ENCODE assay signal across 16 cellular contexts in the genomic region with DNA sequence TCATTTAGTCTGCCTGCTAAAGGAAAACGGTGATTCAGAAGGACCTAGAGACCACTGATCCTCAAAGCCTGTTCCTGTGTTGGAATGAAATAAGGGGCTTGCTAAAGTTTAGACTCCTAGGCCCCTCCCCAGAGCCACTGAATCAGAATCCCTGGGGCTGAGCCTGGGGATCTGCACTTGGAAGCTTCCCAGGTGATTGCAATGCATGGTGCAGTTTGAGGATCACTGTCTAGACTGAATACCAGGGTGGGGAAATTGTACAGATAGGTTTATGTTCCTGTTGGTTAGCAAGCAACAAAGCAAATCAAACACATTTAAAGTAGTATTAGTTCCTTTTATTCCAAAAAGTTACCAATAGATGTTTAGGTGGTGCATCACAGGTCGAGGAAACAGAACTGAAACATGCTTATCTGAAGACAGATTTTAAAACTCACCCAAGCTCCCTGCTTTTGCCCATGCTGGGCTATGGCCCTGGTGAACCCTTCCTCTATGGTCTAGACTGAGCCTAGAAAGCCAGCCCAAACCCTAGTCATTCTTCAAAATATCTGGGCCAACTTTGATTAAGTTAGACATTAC. TPM values are rescaled to one million over a fixed set of nuclear protein-coding genes. Genes with fewer than 3 reads are reported as not detected.
DNase-seq lines count a peak whose midpoint lies in the region; ATAC-seq, FAIRE-seq and TF ChIP-seq lines count a peak whose summit lies in the region.
"Had no signal": no experiment of that assay in that cellular context is flagged by ENCODE, and none has a peak within 500 bp of the region (broad histone marks: within the 10 kb centered on the region; RNA-seq: fewer than 3 reads in every experiment).

No MANE protein-coding gene starts in this region.

- H3K9me2 ChIP-seq in MM.1S (replicated peaks; ENCODE audit: insufficient read depth, low read length), result no peaks in the 10 kb centered on the region

- CTCF ChIA-PET in Caco-2 (lab: Charles Lee), result interaction anchor here (1.5 kb wide), 1 partner anchor 19 kb away, joined by 7 read pairs; no protein-coding TSS in a partner anchor

- no peaks in the 10 kb centered on the region for H3K27me3 ChIP-seq in BLaER1
- H3K27me3 ChIP-seq in Caco-2 (replicated peaks; ENCODE audit: control insufficient read depth, insufficient read depth, low read length), result no peaks in the 10 kb centered on the region
- no peaks in the 10 kb centered on the region for H3K27me3 ChIP-seq in astrocyte (ENCODE audit: insufficient read depth, low read length)
- H3K27me3 ChIP-seq in MM.1S (replicated peaks; ENCODE audit: insufficient read depth, low read length), result no peaks in the 10 kb centered on the region

- H3K27ac Mint-ChIP-seq in Caco-2 (ENCODE audit: unreplicated experiment) (peak overlapping the region; percentile 45), astrocyte (ENCODE audit: unreplicated experiment) (no peak overlapping the region), naive B cell (peak overlapping the region in 5 of 6 donors; percentile 80 to 94 (median 90))

- H3K4me1 Mint-ChIP-seq in Caco-2 (ENCODE audit: low read depth, unreplicated experiment), result peaks cover 55% of the 10 kb centered on the region
- H3K4me1 Mint-ChIP-seq in astrocyte (ENCODE audit: low read depth, unreplicated experiment), result peaks cover 41% of the 10 kb centered on the region
- H3K4me1 Mint-ChIP-seq in naive B cell, result peaks cover 49 to 58% (median 56%) of the 10 kb centered on the region in 3 donors

- H4K20me1 ChIP-seq in BLaER1, result no peaks in the 10 kb centered on the region
- peaks cover 73% of the 10 kb centered on the region for H4K20me1 ChIP-seq in astrocyte (ENCODE audit: insufficient read depth, low read length)
- no peaks in the 10 kb centered on the region for H4K20me1 ChIP-seq in MM.1S (ENCODE audit: insufficient read depth, low read length)

- H3K9me3 ChIP-seq in BLaER1, result peaks cover 12% of the 10 kb centered on the region; the same call in 1 of the 2 replicates
- no peaks in the 10 kb centered on the region for H3K9me3 ChIP-seq in Caco-2
- H3K9me3 ChIP-seq in astrocyte (ENCODE audit: insufficient read depth, low read depth, low read length), result no peaks in the 10 kb centered on the region
- H3K9me3 ChIP-seq in MM.1S (replicated peaks; ENCODE audit: insufficient read depth, low read length), result no peaks in the 10 kb centered on the region

- no TSS peak for BruUV-seq in Caco-2 (replicated peaks; lab: Mats Ljungman, UMichigan)

- H3K4me3 ChIP-seq in BLaER1, result no peak overlapping the region
- H3K4me3 ChIP-seq in Caco-2 (ENCODE audit: low read depth, low read length), result no peak overlapping the region
- no peak overlapping the region for H3K4me3 ChIP-seq in astrocyte (ENCODE audit: insufficient read depth, low read depth, low read length)
- no peak overlapping the region for H3K4me3 ChIP-seq in MM.1S (ENCODE audit: low read length)
- H3K4me3 ChIP-seq: PC-9 had no signal

- peaks cover 3% of the 10 kb centered on the region for H3K79me2 ChIP-seq in astrocyte (ENCODE audit: insufficient read depth, low read length)
- no peaks in the 10 kb centered on the region for H3K79me2 ChIP-seq in MM.1S (ENCODE audit: low read length)

- ATAC-seq in naive B cell (ENCODE audit: low read depth in 2 of 2) (peak; percentile 69 to 78), HG03095 (IDR thresholded peaks at IDR 0.05; ENCODE audit: unreplicated experiment) (no peak)

- no peak overlapping the region for H3K9ac ChIP-seq in BLaER1
- no peak overlapping the region for H3K9ac ChIP-seq in astrocyte (ENCODE audit: low read length)
- no peak overlapping the region for H3K9ac ChIP-seq in MM.1S (ENCODE audit: low read length)

- no peaks in the 10 kb centered on the region for H3F3A ChIP-seq in MM.1S (ENCODE audit: insufficient read depth, low read length)

- DNase-seq in Caco-2, result no peak
- DNase-seq in astrocyte (ENCODE audit: low read depth), result peak; percentile 40
- peak; percentile 61 for DNase-seq in naive B cell
- no peak for DNase-seq in MM.1S
- no peak for DNase-seq in NCI-H2081 treated with DMSO at 0.1 percent for 48 hours (lab: John Stamatoyannopoulos, UW)
- no peak for DNase-seq in A172 (ENCODE audit: low spot score)
- DNase-seq: C1 segment of cervical spinal cord; COR-L47; H7; NCI-H1436 treated with DMSO at 0.1 percent for 48 hours; NCI-H2107; NCI-H69; NK-92 treated with Interleukin-12 subunit alpha and Interleukin-12 subunit beta, amount 100 ng/mL, for 24 hours; PC-9 had no signal

- H3K4me2 ChIP-seq in BLaER1 (peak overlapping the region; percentile 93), astrocyte (ENCODE audit: low read length) (no peak overlapping the region), MM.1S (ENCODE audit: low read depth, low read length) (no peak overlapping the region)
- H3K4me2 ChIP-seq: PC-9 had no signal

- H3K36me3 Mint-ChIP-seq in Caco-2 (ENCODE audit: insufficient read depth, unreplicated experiment), result peaks cover 77% of the 10 kb centered on the region
- H3K36me3 Mint-ChIP-seq in astrocyte (ENCODE audit: low read depth, unreplicated experiment), result peaks cover 36% of the 10 kb centered on the region
- H3K36me3 Mint-ChIP-seq in naive B cell, result peaks cover 6 to 12% of the 10 kb centered on the region in 2 donors

- TF ChIP-seq CTCF in Caco-2 (IDR thresholded peaks at IDR 0.05; ENCODE audit: insufficient read depth in 1 of 2, low read depth in 1 of 2, low read length in 1 of 2, severe bottlenecking in 1 of 2, unreplicated experiment in 1 of 2), result no peak
- TF ChIP-seq CTCF in astrocyte (IDR thresholded peaks at IDR 0.05; ENCODE audit: insufficient read depth, low read depth, low read length), result no peak
- TF ChIP-seq CTCF in MM.1S (IDR thresholded peaks at IDR 0.05; ENCODE audit: low read length), result no peak

- intact Hi-C loops in Caco-2 (cut with micrococcal nuclease; ENCODE audit: unreplicated experiment), result no loop called here

- H3K27me3 Mint-ChIP-seq in Caco-2 (ENCODE audit: insufficient read depth, unreplicated experiment), result no peaks in the 10 kb centered on the region
- no peaks in the 10 kb centered on the region for H3K27me3 Mint-ChIP-seq in astrocyte (ENCODE audit: low read depth, unreplicated experiment)
- H3K27me3 Mint-ChIP-seq in naive B cell, result no peaks in the 10 kb centered on the region

- peaks cover 100% of the 10 kb centered on the region for H3K4me1 ChIP-seq in BLaER1
- peaks cover 54% of the 10 kb centered on the region for H3K4me1 ChIP-seq in Caco-2
- peaks cover 44% of the 10 kb centered on the region for H3K4me1 ChIP-seq in astrocyte (ENCODE audit: insufficient read depth, low read length)
- H3K4me1 ChIP-seq in MM.1S (ENCODE audit: low read length), result no peaks in the 10 kb centered on the region

- H2AFZ ChIP-seq in astrocyte (ENCODE audit: low read depth, low read length) (no peak overlapping the region), MM.1S (ENCODE audit: low read length) (no peak overlapping the region)
- H2AFZ ChIP-seq: PC-9 had no signal

- POLR2A ChIA-PET in Caco-2 (lab: Charles Lee), result no interaction called here

- H3K4me3 Mint-ChIP-seq in Caco-2 (ENCODE audit: unreplicated experiment) (no peak overlapping the region), astrocyte (ENCODE audit: unreplicated experiment) (peak overlapping the region; percentile 11), naive B cell (peak overlapping the region in 5 of 8 donors; percentile 13 to 79 (median 35))

- H3K9me3 Mint-ChIP-seq in Caco-2 (ENCODE audit: unreplicated experiment) (no peaks in the 10 kb centered on the region), astrocyte (ENCODE audit: unreplicated experiment) (no peaks in the 10 kb centered on the region), naive B cell (peaks cover 3 to 21% (median 9%) of the 10 kb centered on the region in 7 donors)

- FAIRE-seq in astrocyte (lab: Jason Lieb, UNC), result no peak

- peaks cover 8% of the 10 kb centered on the region; the same call in 1 of the 2 replicates for H3K36me3 ChIP-seq in BLaER1
- peaks cover under 1% of the 10 kb centered on the region; the same call in 1 of the 2 replicates for H3K36me3 ChIP-seq in Caco-2 (ENCODE audit: control insufficient read depth, insufficient read depth, low read length)
- H3K36me3 ChIP-seq in astrocyte (ENCODE audit: insufficient read depth, low read length), result peaks cover 12% of the 10 kb centered on the region
- no peaks in the 10 kb centered on the region for H3K36me3 ChIP-seq in MM.1S (replicated peaks; ENCODE audit: insufficient read depth, low read length)

- no peak overlapping the region for H3K27ac ChIP-seq in BLaER1
- no peak overlapping the region for H3K27ac ChIP-seq in astrocyte (ENCODE audit: low read depth, low read length)
- H3K27ac ChIP-seq in MM.1S (ENCODE audit: low read length), result no peak overlapping the region
- H3K27ac ChIP-seq: PC-9 had no signal

RNA-seq across cellular contexts. Expression of a gene that starts 29.7 kb away (rescaled TPM):
- total RNA-seq in Caco-2 (2022), result 2.3 and 2.5 TPM in 2 replicates
- 5.3 and 6.7 TPM in 2 replicates for total RNA-seq in astrocyte
- not detected for polyA plus RNA-seq in naive B cell (ENCODE audit: low read depth in 6 of 6)
- 0.16 and 0.22 TPM in 2 replicates for total RNA-seq in A172 (2014; rRNA removed; shearing (Covaris generic))

RNA-seq across cellular contexts. Expression of a gene that starts 48.8 kb away (rescaled TPM):
- total RNA-seq in Caco-2 (2022) (31.6 TPM in 2 replicates), astrocyte (46.4 and 51.4 TPM in 2 replicates)
- 1 to 10 TPM; 4.1 to 9.2 (median 6.9) TPM for polyA plus RNA-seq in naive B cell (ENCODE audit: low read depth in 6 of 6)
- 15.4 and 15.5 TPM in 2 replicates for total RNA-seq in A172 (2014; rRNA removed; shearing (Covaris generic))

Comparison
In these comparisons a context has a peak if more than half of its experiments do, and no peak if none do; other contexts are left out.
1. DNase-seq: peak in astrocyte (single experiment) and naive B cell (single experiment); none in Caco-2 (0 of 2), MM.1S (single experiment), NCI-H2081 treated with DMSO at 0.1 percent for 48 hours (single experiment) and A172 (single experiment).